Comparison of ENCODE assay signal across 28 cellular contexts in genomic region chrX:118396113-118396512, GRCh38.
"Had no signal": no experiment of that assay in that cellular context is flagged by ENCODE, and none has a peak within 500 bp of the region (broad histone marks: within the 10 kb centered on the region; RNA-seq: fewer than 3 reads in every experiment).

No MANE protein-coding gene starts in this region.

- H3K4me1 Mint-ChIP-seq: endodermal cell, memory B cell, natural killer cell, neural crest cell had no signal

- H3K36me3 ChIP-seq: colonic mucosa, vagina had no signal

- H3K4me1 ChIP-seq: colonic mucosa, heart right ventricle, parathyroid adenoma, suprapubic skin, vagina had no signal

- H3K9ac ChIP-seq: parathyroid adenoma had no signal

- ATAC-seq: esophagus mucosa; heart right ventricle; left lobe of liver; natural killer cell; right lobe of liver; stimulated activated naive CD8-positive, alpha-beta T cell treated with anti-CD3 and anti-CD28 coated beads, Interleukin-15, amount 100 ng/mL, for 72 hours had no signal

- H3K27ac Mint-ChIP-seq: endodermal cell; memory B cell; natural killer cell; progenitor cell of endocrine pancreas; stimulated activated naive CD8-positive, alpha-beta T cell treated with anti-CD3 and anti-CD28 coated beads, Interleukin-15, amount 100 ng/mL, for 72 hours had no signal

- H3K27me3 ChIP-seq: colonic mucosa, heart right ventricle, neutrophil, right lobe of liver, suprapubic skin, vagina had no signal

- H3K36me3 Mint-ChIP-seq: natural killer cell had no signal

- H3K27me3 Mint-ChIP-seq: memory B cell; progenitor cell of endocrine pancreas; stimulated activated naive CD8-positive, alpha-beta T cell treated with anti-CD3 and anti-CD28 coated beads, Interleukin-15, amount 100 ng/mL, for 72 hours had no signal

- H3K4me3 ChIP-seq: colonic mucosa, dorsolateral prefrontal cortex, heart right ventricle, lung, right lobe of liver, smooth muscle cell, suprapubic skin, vagina had no signal

- H3K4me3 Mint-ChIP-seq: endodermal cell; memory B cell; natural killer cell; neural crest cell; stimulated activated naive CD8-positive, alpha-beta T cell treated with anti-CD3 and anti-CD28 coated beads, Interleukin-15, amount 100 ng/mL, for 72 hours had no signal

- H3K9me3 ChIP-seq: colonic mucosa, heart right ventricle, neutrophil, right lobe of liver, suprapubic skin, vagina had no signal

- DNase-seq: colonic mucosa; dorsolateral prefrontal cortex; effector CD8-positive, alpha-beta T cell; endodermal cell; foreskin melanocyte; glutamatergic neuron; heart right ventricle; hippocampal formation; natural killer cell; right lobe of liver; stimulated activated CD4-positive, alpha-beta T cell treated with anti-CD3 and anti-CD28 coated beads, Interleukin-12 subunit alpha, Interleukin-12 subunit beta, amount 100 ng/mL, for 4 hours; stimulated activated CD4-positive, alpha-beta T cell treated with anti-CD3 and anti-CD28 coated beads, Interleukin-1b, Interleukin-23, amount 100 ng/mL, for 48 hours; stimulated activated CD4-positive, alpha-beta T cell treated with anti-CD3 and anti-CD28 coated beads, Interleukin-4, amount 100 ng/mL, for 1 hour; stimulated activated CD8-positive, alpha-beta memory T cell treated with anti-CD3 and anti-CD28 coated beads, Interleukin-4, amount 100 ng/mL, for 48 hours; stimulated activated naive CD4-positive, alpha-beta T cell; stimulated activated naive CD8-positive, alpha-beta T cell treated with anti-CD3 and anti-CD28 coated beads, Interleukin-15, amount 100 ng/mL, for 72 hours; trophoblast cell had no signal

- H3K9me3 Mint-ChIP-seq: memory B cell; natural killer cell; neural crest cell; stimulated activated naive CD8-positive, alpha-beta T cell treated with anti-CD3 and anti-CD28 coated beads, Interleukin-15, amount 100 ng/mL, for 72 hours had no signal
